ENCODE assay signal across 9 cellular contexts in genomic region chr10:124671486-124672075, GRCh38.
DNase-seq lines count a peak whose midpoint lies in the region; ATAC-seq and TF ChIP-seq lines count a peak whose summit lies in the region.
"Had no signal": no experiment of that assay in that cellular context is flagged by ENCODE, and none has a peak within 500 bp of the region (broad histone marks: within the 10 kb centered on the region; RNA-seq: fewer than 3 reads in every experiment).

No MANE protein-coding gene starts in this region.

- peak overlapping the region; percentile 49 for H3K27ac ChIP-seq in parathyroid adenoma

- H3K36me3 ChIP-seq in parathyroid adenoma (ENCODE audit: control insufficient read depth, insufficient read depth, low read length): no peaks in the 10 kb centered on the region

- ATAC-seq in T-helper 17 cell (peak; percentile 48), GM21367 (IDR thresholded peaks at IDR 0.05; ENCODE audit: unreplicated experiment) (no peak), HG02763 (IDR thresholded peaks at IDR 0.05; ENCODE audit: unreplicated experiment) (no peak)
- ATAC-seq: Panc1 had no signal

- peaks cover 5% of the 10 kb centered on the region for H3K36me3 Mint-ChIP-seq in T-helper 17 cell (ENCODE audit: low read depth)

- TF ChIP-seq CTCF in fibroblast of villous mesenchyme (IDR thresholded peaks at IDR 0.05; ENCODE audit: insufficient read depth, low read depth, low read length): peak; percentile 46
- peak; percentile 16 for TF ChIP-seq CTCF in parathyroid adenoma (IDR thresholded peaks at IDR 0.05)

- no peaks in the 10 kb centered on the region for H3K27me3 Mint-ChIP-seq in T-helper 17 cell

- H3K4me3 ChIP-seq in fibroblast of villous mesenchyme (ENCODE audit: low read depth, low read length) (no peak overlapping the region), parathyroid adenoma (ENCODE audit: low read depth, low read length) (no peak overlapping the region)

- H3K9me3 ChIP-seq in T-helper 17 cell (ENCODE audit: control insufficient read depth, low read length, poor library complexity, severe bottlenecking): no peaks in the 10 kb centered on the region
- no peaks in the 10 kb centered on the region for H3K9me3 ChIP-seq in parathyroid adenoma (ENCODE audit: control insufficient read depth, low read length)

- H3K4me2 ChIP-seq in parathyroid adenoma (ENCODE audit: low read length): no peak overlapping the region

- H3K79me2 ChIP-seq in parathyroid adenoma: peaks cover 87% of the 10 kb centered on the region

- H3K27me3 ChIP-seq in parathyroid adenoma (ENCODE audit: control insufficient read depth, insufficient read depth, low read length): no peaks in the 10 kb centered on the region

- H3K4me3 Mint-ChIP-seq in T-helper 17 cell: peak overlapping the region; percentile 55

- H3K27ac Mint-ChIP-seq in T-helper 17 cell: peak overlapping the region; percentile 96

- H3K4me1 Mint-ChIP-seq in T-helper 17 cell: peaks cover 74% of the 10 kb centered on the region

- peaks cover 63% of the 10 kb centered on the region for H3K4me1 ChIP-seq in parathyroid adenoma

- H2AFZ ChIP-seq in parathyroid adenoma: no peak overlapping the region

- DNase-seq in NCI-H1436 (lab: John Stamatoyannopoulos, UW): peak; percentile 23
- DNase-seq in NCI-H1436 treated with DMSO at 0.1 percent for 48 hours (lab: John Stamatoyannopoulos, UW): no peak
- no peak for DNase-seq in T-helper 17 cell
- DNase-seq in fibroblast of villous mesenchyme (ENCODE audit: low read depth): peak; percentile 73
- DNase-seq in stimulated activated CD4-positive, alpha-beta T cell treated with anti-CD3 and anti-CD28 coated beads, Interleukin-2, amount 100 ng/mL, for 24 hours: no peak

- no peak overlapping the region for H3K9ac ChIP-seq in parathyroid adenoma

Comparison
In these comparisons a context has a peak if more than half of its experiments do, and no peak if none do; other contexts are left out.
1. DNase-seq: peak in NCI-H1436 (single experiment) and fibroblast of villous mesenchyme (single experiment); none in NCI-H1436 treated with DMSO at 0.1 percent for 48 hours (single experiment), T-helper 17 cell (0 of 3) and stimulated activated CD4-positive, alpha-beta T cell treated with anti-CD3 and anti-CD28 coated beads, Interleukin-2, amount 100 ng/mL, for 24 hours (0 of 2).